1 cellular context compared by ENCODE assay signal in the genomic region with DNA sequence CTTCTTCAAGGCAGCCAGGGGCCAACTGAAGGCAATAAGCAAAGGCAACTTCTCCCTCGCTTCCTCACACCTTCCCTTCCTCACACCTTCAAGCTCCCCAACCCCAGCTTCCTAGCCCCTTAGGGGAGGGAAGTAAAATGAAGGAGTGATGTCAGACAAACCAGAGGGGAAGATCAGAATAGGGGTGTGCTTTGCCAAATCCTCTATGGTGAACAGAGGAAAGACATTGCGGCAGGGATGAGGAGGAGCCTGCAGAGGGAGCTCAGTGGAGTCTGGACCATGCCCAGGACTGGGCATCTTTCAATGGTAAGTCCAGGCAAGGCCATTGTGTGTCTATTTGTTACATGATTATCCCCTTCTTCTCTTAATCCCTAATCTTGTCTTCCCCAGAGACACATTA.
TF ChIP-seq lines count a peak whose summit lies in the region.

No MANE protein-coding gene starts in this region.

TF ChIP-seq in WTC11, 78 proteins besides CTCF, POLR2A, EP300 and RAD21 (continued from another document):
- TF ChIP-seq, protein P1, sequence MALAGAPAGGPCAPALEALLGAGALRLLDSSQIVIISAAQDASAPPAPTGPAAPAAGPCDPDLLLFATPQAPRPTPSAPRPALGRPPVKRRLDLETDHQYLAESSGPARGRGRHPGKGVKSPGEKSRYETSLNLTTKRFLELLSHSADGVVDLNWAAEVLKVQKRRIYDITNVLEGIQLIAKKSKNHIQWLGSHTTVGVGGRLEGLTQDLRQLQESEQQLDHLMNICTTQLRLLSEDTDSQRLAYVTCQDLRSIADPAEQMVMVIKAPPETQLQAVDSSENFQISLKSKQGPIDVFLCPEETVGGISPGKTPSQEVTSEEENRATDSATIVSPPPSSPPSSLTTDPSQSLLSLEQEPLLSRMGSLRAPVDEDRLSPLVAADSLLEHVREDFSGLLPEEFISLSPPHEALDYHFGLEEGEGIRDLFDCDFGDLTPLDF (CRISPR knock-in tag; IDR thresholded peaks at IDR 0.05): no peak
- TF ChIP-seq, protein P2, sequence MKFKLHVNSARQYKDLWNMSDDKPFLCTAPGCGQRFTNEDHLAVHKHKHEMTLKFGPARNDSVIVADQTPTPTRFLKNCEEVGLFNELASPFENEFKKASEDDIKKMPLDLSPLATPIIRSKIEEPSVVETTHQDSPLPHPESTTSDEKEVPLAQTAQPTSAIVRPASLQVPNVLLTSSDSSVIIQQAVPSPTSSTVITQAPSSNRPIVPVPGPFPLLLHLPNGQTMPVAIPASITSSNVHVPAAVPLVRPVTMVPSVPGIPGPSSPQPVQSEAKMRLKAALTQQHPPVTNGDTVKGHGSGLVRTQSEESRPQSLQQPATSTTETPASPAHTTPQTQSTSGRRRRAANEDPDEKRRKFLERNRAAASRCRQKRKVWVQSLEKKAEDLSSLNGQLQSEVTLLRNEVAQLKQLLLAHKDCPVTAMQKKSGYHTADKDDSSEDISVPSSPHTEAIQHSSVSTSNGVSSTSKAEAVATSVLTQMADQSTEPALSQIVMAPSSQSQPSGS (CRISPR knock-in tag; IDR thresholded peaks at IDR 0.05; ENCODE audit: borderline replicate concordance, low read depth): no peak
TF ChIP-seq in WTC11: peak in this region for 0.
